ENCODE assay signal across 15 cellular contexts in the genomic region with DNA sequence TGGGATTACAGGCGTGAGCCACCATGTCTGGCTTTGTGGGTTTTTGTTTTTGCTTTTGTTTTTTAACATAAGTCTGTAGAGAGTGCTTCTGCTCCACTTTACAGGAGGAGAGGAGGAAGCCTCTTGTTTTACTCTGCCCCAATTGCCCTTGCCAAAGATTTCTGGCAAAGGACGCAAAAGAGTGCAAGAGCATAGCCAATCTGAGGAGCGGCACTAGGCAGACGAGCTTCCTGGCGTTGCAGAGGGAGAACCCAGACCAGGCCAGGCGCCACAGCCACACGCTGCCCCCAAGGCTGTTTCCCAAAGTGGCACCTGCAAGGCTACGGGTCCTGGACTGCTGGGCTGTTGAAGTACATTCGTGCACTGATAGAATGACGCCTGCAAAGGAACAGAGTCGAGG.
DNase-seq lines count a peak whose midpoint lies in the region; ATAC-seq and TF ChIP-seq lines count a peak whose summit lies in the region.
"Had no signal": no experiment of that assay in that cellular context is flagged by ENCODE, and none has a peak within 500 bp of the region (broad histone marks: within the 10 kb centered on the region; RNA-seq: fewer than 3 reads in every experiment).

No MANE protein-coding gene starts in this region.

- no peaks in the 10 kb centered on the region for H3K27me3 ChIP-seq in left ventricle myocardium inferior (ENCODE audit: low read depth)
- H3K27me3 ChIP-seq in esophagus muscularis mucosa: no peaks in the 10 kb centered on the region
- no peaks in the 10 kb centered on the region for H3K27me3 ChIP-seq in psoas muscle (ENCODE audit: insufficient read depth in 3 of 3, low read length in 2 of 3)
- no peaks in the 10 kb centered on the region for H3K27me3 ChIP-seq in GM23248 (replicated peaks; ENCODE audit: insufficient read depth)
- no peaks in the 10 kb centered on the region for H3K27me3 ChIP-seq in body of pancreas

- WGBS in esophagus muscularis mucosa: 89% methylated on average over 9 of the region's 11 CpGs
- WGBS in psoas muscle, 3 donors: 42 to 60% (median 43%) methylated on average over 11 of the region's 11 CpGs
- WGBS in GM23248 (ENCODE audit: low coverage in 1 of 2, low lambda C conversion rate in 2 of 2, missing lambda C conversion rate in 2 of 2), 2 experiments: 94 to 95% methylated on average over 11 of the region's 11 CpGs
- 72% methylated on average over 11 of the region's 11 CpGs for WGBS in body of pancreas, 2 donors

- TF ChIP-seq EP300 in esophagus muscularis mucosa (IDR thresholded peaks at IDR 0.05): no peak

- H3F3A ChIP-seq in GM23248 (ENCODE audit: insufficient read depth): no peaks in the 10 kb centered on the region

- H3K4me1 ChIP-seq in left ventricle myocardium inferior (no peaks in the 10 kb centered on the region), esophagus muscularis mucosa (peaks cover 0 to 12% (median 6%) of the 10 kb centered on the region in 4 donors), psoas muscle (no peaks in the 10 kb centered on the region), GM23248 (ENCODE audit: insufficient read depth) (peaks cover 11% of the 10 kb centered on the region), body of pancreas (no peaks in the 10 kb centered on the region)
- H3K4me1 ChIP-seq: BE2C had no signal

- H4K20me1 ChIP-seq in GM23248 (ENCODE audit: insufficient read depth): no peaks in the 10 kb centered on the region

- intact Hi-C loops in Right ventricle myocardium inferior (cut with DNase I) (no loop called here), left ventricle myocardium inferior (cut with micrococcal nuclease) (no loop called here), esophagus muscularis mucosa (cut with DNase I) (loop anchor here (10.0 kb wide), 1 partner anchor 167 kb away; the partner anchor contains the start of gene NAP1L1), psoas muscle (cut with DNase I) (no loop called here), body of pancreas (cut with DNase I) (no loop called here)

- DNase-seq in Right ventricle myocardium inferior (ENCODE audit: missing footprints) (no peak), left ventricle myocardium inferior (no peak), NCI-H446 (lab: John Stamatoyannopoulos, UW) (peak; percentile 21 to 71), esophagus muscularis mucosa (ENCODE audit: extremely low spot score) (peak; percentile 80), psoas muscle (no peak), GM23248 (no peak), body of pancreas (no peak), activated gamma-delta T cell treated with Interleukin-2 at 50 U/mL for 16 hours (no peak)
- DNase-seq: BE2C; CD4-positive, alpha-beta memory T cell; DMS79; GOT3 had no signal

- H3K36me3 ChIP-seq in left ventricle myocardium inferior: no peaks in the 10 kb centered on the region
- H3K36me3 ChIP-seq in esophagus muscularis mucosa: no peaks in the 10 kb centered on the region
- no peaks in the 10 kb centered on the region for H3K36me3 ChIP-seq in psoas muscle (ENCODE audit: insufficient read depth in 1 of 2, low read depth in 1 of 2)
- no peaks in the 10 kb centered on the region for H3K36me3 ChIP-seq in GM23248 (ENCODE audit: low read depth)
- no peaks in the 10 kb centered on the region for H3K36me3 ChIP-seq in body of pancreas (replicated peaks in 1 of 2; ENCODE audit: insufficient read depth in 1 of 2, low read depth in 2 of 2)
- H3K36me3 ChIP-seq: BE2C, HAP-1 had no signal

- TF ChIP-seq POLR2A in esophagus muscularis mucosa (IDR thresholded peaks at IDR 0.05; ENCODE audit: low read depth) (no peak), body of pancreas (IDR thresholded peaks at IDR 0.05) (no peak)

- ATAC-seq in Right ventricle myocardium inferior (peak; percentile 29), psoas muscle (peak in 3 of 4 donors; percentile 29 to 56 (median 48)), body of pancreas (no peak)
- ATAC-seq: GM12878 had no signal

- TF ChIP-seq CTCF in left ventricle myocardium inferior (IDR thresholded peaks at IDR 0.05; ENCODE audit: borderline replicate concordance) (no peak), esophagus muscularis mucosa (IDR thresholded peaks at IDR 0.05) (no peak), psoas muscle (IDR thresholded peaks at IDR 0.05) (no peak), body of pancreas (IDR thresholded peaks at IDR 0.05) (no peak)

- H3K9me2 ChIP-seq in GM23248 (ENCODE audit: insufficient read depth): no peaks in the 10 kb centered on the region

- H3K9me3 ChIP-seq in left ventricle myocardium inferior (replicated peaks): no peaks in the 10 kb centered on the region
- H3K9me3 ChIP-seq in esophagus muscularis mucosa: no peaks in the 10 kb centered on the region
- no peaks in the 10 kb centered on the region for H3K9me3 ChIP-seq in psoas muscle
- no peaks in the 10 kb centered on the region for H3K9me3 ChIP-seq in GM23248 (ENCODE audit: low read depth)
- H3K9me3 ChIP-seq in body of pancreas: no peaks in the 10 kb centered on the region
- H3K9me3 ChIP-seq: BE2C, HAP-1 had no signal

- no peaks in the 10 kb centered on the region for H3K79me2 ChIP-seq in GM23248 (ENCODE audit: insufficient read depth)

- H3K4me2 ChIP-seq in GM23248 (ENCODE audit: unreplicated experiment): no peak overlapping the region

- H3K9ac ChIP-seq in GM23248: no peak overlapping the region

- H3K4me3 ChIP-seq in left ventricle myocardium inferior (no peak overlapping the region), esophagus muscularis mucosa (no peak overlapping the region), psoas muscle (no peak overlapping the region), GM23248 (no peak overlapping the region), body of pancreas (no peak overlapping the region)
- H3K4me3 ChIP-seq: GM12878, HAP-1 had no signal

- in situ Hi-C loops in GM23248 (cut with MboI): no loop called here

- no peak overlapping the region for H2AFZ ChIP-seq in GM23248

- no peak overlapping the region for H3K27ac ChIP-seq in left ventricle myocardium inferior (replicated peaks)
- no peak overlapping the region for H3K27ac ChIP-seq in esophagus muscularis mucosa (replicated peaks in 1 of 4)
- H3K27ac ChIP-seq in psoas muscle: no peak overlapping the region
- H3K27ac ChIP-seq in GM23248: no peak overlapping the region
- H3K27ac ChIP-seq in body of pancreas: no peak overlapping the region
- H3K27ac ChIP-seq: C4-2B had no signal

Comparison
In these comparisons a context has a peak if more than half of its experiments do, and no peak if none do; other contexts are left out.
1. DNase-seq: peak in NCI-H446 (2 of 2) and esophagus muscularis mucosa (single experiment); none in Right ventricle myocardium inferior (single experiment), left ventricle myocardium inferior (single experiment), psoas muscle (0 of 2), GM23248 (single experiment), body of pancreas (0 of 4) and activated gamma-delta T cell treated with Interleukin-2 at 50 U/mL for 16 hours (single experiment).